11 cellular contexts compared by ENCODE assay signal in genomic region chr18:47383729-47384128, GRCh38.
"Had no signal": no experiment of that assay in that cellular context is flagged by ENCODE, and none has a peak within 500 bp of the region (broad histone marks: within the 10 kb centered on the region; RNA-seq: fewer than 3 reads in every experiment).

No MANE protein-coding gene starts in this region.

- H3K4me3 ChIP-seq: GM23248, GM23338, HAP-1 had no signal

- DNase-seq: GM23248, GOT3, H7, H9, HCEC 1CT, HFFc6 had no signal

- H3K4me1 ChIP-seq: HAP-1 had no signal

- H3K27ac ChIP-seq: GM23248 had no signal

- H3K9ac ChIP-seq: GM23248 had no signal

- H2AFZ ChIP-seq: GM23248, GM23338 had no signal

- FAIRE-seq: H1, H54 had no signal

- H3K9me3 ChIP-seq: HAP-1 had no signal

- ATAC-seq: GM23338, HCT116 had no signal

- H3K36me3 ChIP-seq: HAP-1 had no signal

- H3K4me2 ChIP-seq: GM23338 had no signal
